Comparison of ENCODE assay signal across 1 cellular context in genomic region chr20:49276201-49276894, GRCh38.
A peak's percentile ranks its signal among the peaks of the same experiment; 100 is the strongest.
TF ChIP-seq lines count a peak whose summit lies in the region.

No MANE protein-coding gene starts in this region.

TF ChIP-seq in IMR-90, 13 proteins besides CTCF, POLR2A, EP300 and RAD21:
- TF ChIP-seq CHD1 (IDR thresholded peaks at IDR 0.05; ENCODE audit: low read depth, low read length), result no peak
- no peak for TF ChIP-seq RFX5 (IDR thresholded peaks at IDR 0.05; ENCODE audit: low read depth, low read length)
- no peak for TF ChIP-seq SMC3 (IDR thresholded peaks at IDR 0.05; ENCODE audit: low read depth, low read length)
- TF ChIP-seq RCOR1 (IDR thresholded peaks at IDR 0.05; ENCODE audit: insufficient replicate concordance, low read length), result no peak
- TF ChIP-seq CEBPB (IDR thresholded peaks at IDR 0.05; ENCODE audit: low read depth, low read length), result peak; percentile 14; the same call in 1 of the 2 replicates
- no peak for TF ChIP-seq MAFK (IDR thresholded peaks at IDR 0.05; ENCODE audit: low read depth, low read length)
- no peak; the same call in 1 of the 2 replicates for TF ChIP-seq FOS (IDR thresholded peaks at IDR 0.05; ENCODE audit: low read depth, low read length)
- TF ChIP-seq BHLHE40 (IDR thresholded peaks at IDR 0.05; ENCODE audit: low read depth, low read length), result no peak
- TF ChIP-seq, protein P1, sequence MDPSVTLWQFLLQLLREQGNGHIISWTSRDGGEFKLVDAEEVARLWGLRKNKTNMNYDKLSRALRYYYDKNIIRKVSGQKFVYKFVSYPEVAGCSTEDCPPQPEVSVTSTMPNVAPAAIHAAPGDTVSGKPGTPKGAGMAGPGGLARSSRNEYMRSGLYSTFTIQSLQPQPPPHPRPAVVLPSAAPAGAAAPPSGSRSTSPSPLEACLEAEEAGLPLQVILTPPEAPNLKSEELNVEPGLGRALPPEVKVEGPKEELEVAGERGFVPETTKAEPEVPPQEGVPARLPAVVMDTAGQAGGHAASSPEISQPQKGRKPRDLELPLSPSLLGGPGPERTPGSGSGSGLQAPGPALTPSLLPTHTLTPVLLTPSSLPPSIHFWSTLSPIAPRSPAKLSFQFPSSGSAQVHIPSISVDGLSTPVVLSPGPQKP (IDR thresholded peaks at IDR 0.05; ENCODE audit: borderline replicate concordance, low read depth, low read length), result no peak
- peak; percentile 53 for TF ChIP-seq MXI1 (IDR thresholded peaks at IDR 0.05; ENCODE audit: borderline replicate concordance, low read depth, low read length)
- no peak for TF ChIP-seq NFE2L2 (IDR thresholded peaks at IDR 0.05; ENCODE audit: low read depth, low read length)
- TF ChIP-seq USF2 (IDR thresholded peaks at IDR 0.05; ENCODE audit: low read depth, low read length), result no peak
- peak; percentile 43; the same call in 1 of the 2 replicates for TF ChIP-seq MAZ (IDR thresholded peaks at IDR 0.05; ENCODE audit: borderline replicate concordance, low read depth, low read length)
